In the genomic region with DNA sequence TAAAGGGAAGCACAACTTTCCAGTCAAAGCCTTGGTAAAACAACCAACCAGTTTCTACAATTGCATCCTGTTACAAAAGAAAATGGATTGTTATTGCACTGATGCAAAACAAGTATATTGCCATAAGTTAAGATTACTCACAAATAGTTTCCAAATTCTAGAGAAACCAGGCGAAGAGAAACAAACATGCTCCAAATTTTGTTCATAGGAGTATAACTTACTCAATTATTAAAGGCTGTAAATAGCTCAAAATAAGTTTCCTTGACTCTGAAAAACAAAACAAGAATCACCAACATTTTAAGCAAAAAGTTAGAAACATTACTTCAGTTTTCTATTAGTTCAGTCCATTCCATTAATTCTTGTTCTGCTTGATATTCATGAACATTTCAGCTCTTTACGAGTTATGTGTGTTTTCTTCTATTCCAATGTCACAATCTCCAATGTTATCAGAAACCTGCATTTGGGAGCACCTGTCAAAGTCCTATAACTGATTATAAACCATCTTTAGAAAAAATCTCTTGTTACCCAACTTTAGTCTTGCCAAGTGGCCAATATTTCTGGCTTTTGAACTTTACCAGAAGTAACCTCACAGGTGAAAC, we compare ENCODE assay signal across 15 cellular contexts.
A peak's percentile ranks its signal among the peaks of the same experiment; 100 is the strongest.
DNase-seq lines count a peak whose midpoint lies in the region; FAIRE-seq and TF ChIP-seq lines count a peak whose summit lies in the region.
"Had no signal": no experiment of that assay in that cellular context is flagged by ENCODE, and none has a peak within 500 bp of the region (broad histone marks: within the 10 kb centered on the region; RNA-seq: fewer than 3 reads in every experiment).

No MANE protein-coding gene starts in this region.

- intact Hi-C loops in A673 (cut with micrococcal nuclease; ENCODE audit: unreplicated experiment) = no loop called here

- no peak for TF ChIP-seq CTCF in KMS-11 (conservative IDR thresholded peaks at IDR 0.05; ENCODE audit: low read depth, low read length)
- no peak for TF ChIP-seq CTCF in A673 (conservative IDR thresholded peaks at IDR 0.05; ENCODE audit: low read depth, low read length)

- 0 out of 2 replicates have a peak overlapping the region, but pooled peaks have one; percentile 12 for H3K27ac ChIP-seq in KMS-11
- no peak overlapping the region for H3K27ac ChIP-seq in small intestine (ENCODE audit: low read depth in 1 of 2, low read length in 1 of 2)
- no peak overlapping the region for H3K27ac ChIP-seq in A673 (ENCODE audit: low read depth, low read length, poor library complexity, severe bottlenecking)
- H3K27ac ChIP-seq: BLaER1 treated with 17β-estradiol and CSF1 and Interleukin-3, amounts not matched to agents 10 nM and 100 nM had no signal

- FAIRE-seq in small intestine (lab: Jason Lieb, UNC) = peak; percentile 84

- DNase-seq in OCI-M1 (lab: John Stamatoyannopoulos, UW) (peak; percentile 1), fibroblast of gingiva (ENCODE audit: low read depth) (peak; percentile 24), small intestine (no peak), kidney tubule cell (ENCODE audit: low spot score) (no peak), activated gamma-delta T cell (lab: John Stamatoyannopoulos, UW) (no peak), A673 (ENCODE audit: low spot score) (no peak)
- DNase-seq: 8988T; Calu3; CD8-positive, alpha-beta T cell; DMS79 treated with DMSO at 0.1 percent for 48 hours; GF-D8; GOT3; H7 had no signal

- WGBS in small intestine, 3 donors = 78 to 94% (median 86%) methylated on average over 2 of the region's 2 CpGs

- H2AFZ ChIP-seq in KMS-11 (ENCODE audit: low read depth) = no peak overlapping the region

- no peaks in the 10 kb centered on the region for H4K20me1 ChIP-seq in KMS-11 (ENCODE audit: insufficient read depth)
- H4K20me1 ChIP-seq: BLaER1 treated with 17β-estradiol and CSF1 and Interleukin-3, amounts not matched to agents 10 nM and 100 nM had no signal

- CTCF ChIA-PET in A673 (lab: Charles Lee) = no interaction called here

- no TSS peak for BruUV-seq in A673 (replicated peaks; lab: Mats Ljungman, UMichigan)

- POLR2A ChIA-PET in A673 (lab: Charles Lee; ENCODE audit: low non-redundant PET) = no interaction called here

- no peaks in the 10 kb centered on the region for H3K9me3 ChIP-seq in small intestine (ENCODE audit: control insufficient read depth, low read depth)
- H3K9me3 ChIP-seq in A673 (ENCODE audit: low read depth, low read length, poor library complexity, severe bottlenecking) = peaks cover 6% of the 10 kb centered on the region

- H3K9ac ChIP-seq in KMS-11 = no peak overlapping the region
- H3K9ac ChIP-seq: BLaER1 treated with 17β-estradiol and CSF1 and Interleukin-3, amounts not matched to agents 10 nM and 100 nM had no signal

- H3K79me2 ChIP-seq in KMS-11 (ENCODE audit: insufficient read depth, low read depth) = no peaks in the 10 kb centered on the region

- H3K4me3 ChIP-seq in KMS-11 (IDR thresholded peaks at IDR 0.05; ENCODE audit: insufficient read depth, low read depth, low read length) (no peak overlapping the region), small intestine (ENCODE audit: low read depth in 1 of 2, low read length in 2 of 2) (no peak overlapping the region), A673 (ENCODE audit: low read depth, low read length, poor library complexity, severe bottlenecking) (no peak overlapping the region)
- H3K4me3 ChIP-seq: BLaER1 treated with 17β-estradiol and CSF1 and Interleukin-3, amounts not matched to agents 10 nM and 100 nM had no signal

- H3K36me3 ChIP-seq in KMS-11 (ENCODE audit: insufficient read depth) (no peaks in the 10 kb centered on the region), small intestine (ENCODE audit: control insufficient read depth in 2 of 2, insufficient read depth in 2 of 2, low read length in 2 of 2) (no peaks in the 10 kb centered on the region), A673 (ENCODE audit: insufficient read depth, low read length, poor library complexity, severe bottlenecking) (no peaks in the 10 kb centered on the region)
- H3K36me3 ChIP-seq: BLaER1 treated with 17β-estradiol and CSF1 and Interleukin-3, amounts not matched to agents 10 nM and 100 nM had no signal

- peak overlapping the region; percentile 18 for H3K4me2 ChIP-seq in KMS-11
- H3K4me2 ChIP-seq: BLaER1 treated with 17β-estradiol and CSF1 and Interleukin-3, amounts not matched to agents 10 nM and 100 nM had no signal

- H3K4me1 ChIP-seq in KMS-11 (ENCODE audit: low read depth, poor library complexity, severe bottlenecking) (peaks cover 24% of the 10 kb centered on the region), small intestine (ENCODE audit: control insufficient read depth in 2 of 2, insufficient read depth in 1 of 2, low read depth in 1 of 2, low read length in 1 of 2) (no peaks in the 10 kb centered on the region), A673 (ENCODE audit: insufficient read depth, low read length, poor library complexity, severe bottlenecking) (no peaks in the 10 kb centered on the region)

- no peaks in the 10 kb centered on the region for H3K27me3 ChIP-seq in KMS-11 (ENCODE audit: insufficient read depth, low read depth)
- no peaks in the 10 kb centered on the region for H3K27me3 ChIP-seq in small intestine (ENCODE audit: control insufficient read depth in 2 of 2, insufficient read depth in 2 of 2, low read length in 2 of 2)
- no peaks in the 10 kb centered on the region for H3K27me3 ChIP-seq in A673 (replicated peaks; ENCODE audit: insufficient read depth, low read depth, low read length, poor library complexity)
- H3K27me3 ChIP-seq: BLaER1 treated with 17β-estradiol and CSF1 and Interleukin-3, amounts not matched to agents 10 nM and 100 nM had no signal

Comparison
In these comparisons a context has a peak if more than half of its experiments do, and no peak if none do; other contexts are left out.
1. DNase-seq: peak in OCI-M1 (single experiment) and fibroblast of gingiva (single experiment); none in small intestine (single experiment), kidney tubule cell (single experiment), activated gamma-delta T cell (single experiment) and A673 (single experiment).